16 cellular contexts compared by ENCODE assay signal in the genomic region with DNA sequence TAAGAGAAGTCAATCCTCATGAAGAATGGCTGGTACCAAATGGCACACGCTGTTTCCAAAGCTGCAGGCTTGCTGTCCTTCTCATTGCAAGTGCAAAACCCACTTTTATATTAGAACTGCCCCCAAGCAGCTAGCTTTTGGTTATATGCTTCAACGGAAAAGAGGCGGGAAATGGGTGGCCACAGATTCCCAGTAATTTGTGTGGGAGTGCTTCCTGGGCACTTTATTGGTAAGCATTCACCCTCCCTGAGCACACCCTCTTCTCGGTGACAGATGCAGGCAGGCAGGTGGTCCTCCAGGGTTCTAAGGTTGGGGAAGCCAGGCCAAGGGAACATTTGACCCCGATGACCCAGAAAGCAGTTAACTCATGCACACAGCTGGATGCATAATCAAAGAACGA. TPM values are rescaled to one million over a fixed set of nuclear protein-coding genes. Genes with fewer than 3 reads are reported as not detected.
DNase-seq lines count a peak whose midpoint lies in the region; ATAC-seq and TF ChIP-seq lines count a peak whose summit lies in the region.
"Had no signal": no experiment of that assay in that cellular context is flagged by ENCODE, and none has a peak within 500 bp of the region (broad histone marks: within the 10 kb centered on the region; RNA-seq: fewer than 3 reads in every experiment).

No MANE protein-coding gene starts in this region.

- H3K4me1 ChIP-seq in CD4-positive, alpha-beta memory T cell (ENCODE audit: insufficient read depth, low read length): peaks cover 83% of the 10 kb centered on the region
- peaks cover 39 to 78% of the 10 kb centered on the region in 2 donors for H3K4me1 ChIP-seq in naive thymus-derived CD4-positive, alpha-beta T cell (ENCODE audit: control insufficient read depth in 2 of 2, insufficient read depth in 2 of 2, low read length in 2 of 2)
- no peaks in the 10 kb centered on the region for H3K4me1 ChIP-seq in psoas muscle

- H3K27ac Mint-ChIP-seq in activated CD8-positive, alpha-beta memory T cell treated with anti-CD3 and anti-CD28 coated beads, Interleukin-2, amount 10 ng/mL, durations not matched to agents 7 days and 5 days: peak overlapping the region; percentile 96
- peak overlapping the region; percentile 40 to 90 (median 65) for H3K27ac Mint-ChIP-seq in CD4-positive, alpha-beta memory T cell
- peak overlapping the region; percentile 78 for H3K27ac Mint-ChIP-seq in activated T-helper 2 cell treated with anti-CD3 and anti-CD28 coated beads, Interferon-gamma antibody, Interleukin-2, Interleukin-4, amounts not matched to agents 10 μg/mL and 5 μg/mL and 100 μg/mL, durations not matched to agents 14 hours and 24 hours and 36 hours
- H3K27ac Mint-ChIP-seq in naive thymus-derived CD4-positive, alpha-beta T cell: peak overlapping the region in 2 of 9 donors; percentile 38 to 46
- H3K27ac Mint-ChIP-seq: HFFc6 had no signal

- peak overlapping the region in 1 of 2 donors; percentile 30 for H3K4me3 ChIP-seq in CD4-positive, alpha-beta memory T cell (ENCODE audit: low read length in 2 of 2)
- H3K4me3 ChIP-seq in naive thymus-derived CD4-positive, alpha-beta T cell (ENCODE audit: low read length): peak overlapping the region; percentile 28
- no peak overlapping the region for H3K4me3 ChIP-seq in psoas muscle

- WGBS in psoas muscle, 3 donors: 77 to 92% (median 80%) methylated on average over 6 of the region's 6 CpGs

- CTCF ChIA-PET in activated CD8-positive, alpha-beta memory T cell treated with anti-CD3 and anti-CD28 coated beads, Interleukin-2, amount 10 ng/mL, durations not matched to agents 7 days and 5 days (lab: Charles Lee): interaction anchor here (0.7 to 5.9 kb wide), 7 partner anchors 11 to 135 kb away, joined by 3 to 27 read pairs (median 5); no protein-coding TSS in a partner anchor
- CTCF ChIA-PET in CD4-positive, alpha-beta memory T cell (lab: Charles Lee; ENCODE audit: partially characterized antibody): interaction anchor here (1.3 to 3.1 kb wide), 2 partner anchors 21 to 108 kb away, joined by 3 to 14 read pairs; no protein-coding TSS in a partner anchor
- CTCF ChIA-PET in naive thymus-derived CD4-positive, alpha-beta T cell (lab: Charles Lee): no interaction called here

- peaks cover 23% of the 10 kb centered on the region for H3K36me3 Mint-ChIP-seq in activated CD8-positive, alpha-beta memory T cell treated with anti-CD3 and anti-CD28 coated beads, Interleukin-2, amount 10 ng/mL, durations not matched to agents 7 days and 5 days
- H3K36me3 Mint-ChIP-seq in CD4-positive, alpha-beta memory T cell: peaks cover 0 to 4% of the 10 kb centered on the region in 2 donors
- peaks cover 19% of the 10 kb centered on the region for H3K36me3 Mint-ChIP-seq in activated T-helper 2 cell treated with anti-CD3 and anti-CD28 coated beads, Interferon-gamma antibody, Interleukin-2, Interleukin-4, amounts not matched to agents 10 μg/mL and 5 μg/mL and 100 μg/mL, durations not matched to agents 14 hours and 24 hours and 36 hours (ENCODE audit: low read depth)
- peaks cover 0 to 13% (median 0%) of the 10 kb centered on the region in 5 donors for H3K36me3 Mint-ChIP-seq in naive thymus-derived CD4-positive, alpha-beta T cell

- no peak for TF ChIP-seq CTCF in psoas muscle (IDR thresholded peaks at IDR 0.05)

- H3K27me3 ChIP-seq in CD4-positive, alpha-beta memory T cell (ENCODE audit: insufficient read depth, low read length): no peaks in the 10 kb centered on the region
- H3K27me3 ChIP-seq in naive thymus-derived CD4-positive, alpha-beta T cell (ENCODE audit: control insufficient read depth in 2 of 2, insufficient read depth in 2 of 2, low read length in 2 of 2): no peaks in the 10 kb centered on the region
- H3K27me3 ChIP-seq in psoas muscle (ENCODE audit: insufficient read depth in 3 of 3, low read length in 2 of 3): no peaks in the 10 kb centered on the region

- H3K4me1 Mint-ChIP-seq in activated CD8-positive, alpha-beta memory T cell treated with anti-CD3 and anti-CD28 coated beads, Interleukin-2, amount 10 ng/mL, durations not matched to agents 7 days and 5 days: peaks cover 94% of the 10 kb centered on the region
- peaks cover 64 to 98% (median 78%) of the 10 kb centered on the region in 4 donors for H3K4me1 Mint-ChIP-seq in CD4-positive, alpha-beta memory T cell
- H3K4me1 Mint-ChIP-seq in activated T-helper 2 cell treated with anti-CD3 and anti-CD28 coated beads, Interferon-gamma antibody, Interleukin-2, Interleukin-4, amounts not matched to agents 10 μg/mL and 5 μg/mL and 100 μg/mL, durations not matched to agents 14 hours and 24 hours and 36 hours (ENCODE audit: low read depth): peaks cover 89% of the 10 kb centered on the region
- H3K4me1 Mint-ChIP-seq in naive thymus-derived CD4-positive, alpha-beta T cell: peaks cover 41 to 88% (median 61%) of the 10 kb centered on the region in 7 donors

- no peak overlapping the region for H3K4me3 Mint-ChIP-seq in activated CD8-positive, alpha-beta memory T cell treated with anti-CD3 and anti-CD28 coated beads, Interleukin-2, amount 10 ng/mL, durations not matched to agents 7 days and 5 days
- peak overlapping the region in 5 of 8 donors; percentile 68 to 86 (median 78) for H3K4me3 Mint-ChIP-seq in CD4-positive, alpha-beta memory T cell
- no peak overlapping the region for H3K4me3 Mint-ChIP-seq in activated T-helper 2 cell treated with anti-CD3 and anti-CD28 coated beads, Interferon-gamma antibody, Interleukin-2, Interleukin-4, amounts not matched to agents 10 μg/mL and 5 μg/mL and 100 μg/mL, durations not matched to agents 14 hours and 24 hours and 36 hours (ENCODE audit: low read depth)
- H3K4me3 Mint-ChIP-seq in naive thymus-derived CD4-positive, alpha-beta T cell: no peak overlapping the region
- H3K4me3 Mint-ChIP-seq: HFFc6 had no signal

- no peak for ATAC-seq in activated CD8-positive, alpha-beta memory T cell treated with anti-CD3 and anti-CD28 coated beads, Interleukin-2, amount 10 ng/mL, durations not matched to agents 7 days and 5 days
- no peak for ATAC-seq in naive thymus-derived CD4-positive, alpha-beta T cell
- ATAC-seq in psoas muscle: no peak
- no peak for ATAC-seq in HG03565 (IDR thresholded peaks at IDR 0.05; ENCODE audit: unreplicated experiment)

- H3K27ac ChIP-seq in CD4-positive, alpha-beta memory T cell (ENCODE audit: low read depth, low read length): peak overlapping the region; percentile 41
- no peak overlapping the region for H3K27ac ChIP-seq in naive thymus-derived CD4-positive, alpha-beta T cell (ENCODE audit: low read depth, low read length)
- no peak overlapping the region for H3K27ac ChIP-seq in psoas muscle

- no peaks in the 10 kb centered on the region for H3K27me3 Mint-ChIP-seq in activated CD8-positive, alpha-beta memory T cell treated with anti-CD3 and anti-CD28 coated beads, Interleukin-2, amount 10 ng/mL, durations not matched to agents 7 days and 5 days
- H3K27me3 Mint-ChIP-seq in CD4-positive, alpha-beta memory T cell: peaks cover 0 to 2% of the 10 kb centered on the region in 2 donors
- no peaks in the 10 kb centered on the region for H3K27me3 Mint-ChIP-seq in activated T-helper 2 cell treated with anti-CD3 and anti-CD28 coated beads, Interferon-gamma antibody, Interleukin-2, Interleukin-4, amounts not matched to agents 10 μg/mL and 5 μg/mL and 100 μg/mL, durations not matched to agents 14 hours and 24 hours and 36 hours (ENCODE audit: low read depth)
- H3K27me3 Mint-ChIP-seq in naive thymus-derived CD4-positive, alpha-beta T cell: peaks cover 0 to 5% (median 0%) of the 10 kb centered on the region in 5 donors

- H3K9me3 ChIP-seq in CD4-positive, alpha-beta memory T cell (ENCODE audit: control insufficient read depth in 1 of 2, low read length in 2 of 2): no peaks in the 10 kb centered on the region
- H3K9me3 ChIP-seq in naive thymus-derived CD4-positive, alpha-beta T cell (ENCODE audit: control insufficient read depth in 2 of 3, low read length in 3 of 3): no peaks in the 10 kb centered on the region
- no peaks in the 10 kb centered on the region for H3K9me3 ChIP-seq in psoas muscle

- DNase-seq in activated CD8-positive, alpha-beta memory T cell treated with anti-CD3 and anti-CD28 coated beads, Interleukin-2, amount 10 ng/mL, durations not matched to agents 7 days and 5 days: no peak
- DNase-seq in activated CD8-positive, alpha-beta memory T cell treated with anti-CD3 and anti-CD28 coated beads, Interleukin-2, amount 50 U/mL, for 48 hours: no peak
- DNase-seq in CD4-positive, alpha-beta memory T cell: no peak
- DNase-seq in activated T-helper 2 cell treated with anti-CD3 and anti-CD28 coated beads, Interferon-gamma antibody, Interleukin-2, Interleukin-4, amounts not matched to agents 10 μg/mL and 5 μg/mL and 100 μg/mL, durations not matched to agents 14 hours and 24 hours and 36 hours (ENCODE audit: low spot score): no peak
- no peak for DNase-seq in naive thymus-derived CD4-positive, alpha-beta T cell
- no peak for DNase-seq in dermis blood vessel endothelial cell
- no peak for DNase-seq in psoas muscle
- DNase-seq: GF-D8, HFFc6, KBM-7, NCI-H1048, NCI-H2107, NCI-H345, NCI-H69 had no signal

- intact Hi-C loops in CD4-positive, alpha-beta memory T cell (cut with micrococcal nuclease): loop anchor here (5.0 kb wide), 1 partner anchor 47 kb away; no protein-coding TSS in a partner anchor
- intact Hi-C loops in activated T-helper 2 cell treated with anti-CD3 and anti-CD28 coated beads, Interferon-gamma antibody, Interleukin-2, Interleukin-4, amounts not matched to agents 10 μg/mL and 5 μg/mL and 100 μg/mL, durations not matched to agents 14 hours and 24 hours and 36 hours (cut with micrococcal nuclease): no loop called here
- intact Hi-C loops in naive thymus-derived CD4-positive, alpha-beta T cell (cut with micrococcal nuclease): loop anchor here in 1 of 2 donors (5.0 kb wide), 1 partner anchor 47 kb away; no protein-coding TSS in a partner anchor
- intact Hi-C loops in psoas muscle (cut with DNase I): no loop called here

- POLR2A ChIA-PET in CD4-positive, alpha-beta memory T cell (lab: Charles Lee; ENCODE audit: partially characterized antibody): interaction anchor here (1.2 to 11.1 kb wide), 7 partner anchors 10 to 119 kb away, joined by 3 to 178 read pairs (median 5); no protein-coding TSS in a partner anchor
- POLR2A ChIA-PET in naive thymus-derived CD4-positive, alpha-beta T cell (lab: Charles Lee): interaction anchor here (1.0 kb wide), 1 partner anchor 9 kb away, joined by 3 read pairs; no protein-coding TSS in a partner anchor

- H3K36me3 ChIP-seq in CD4-positive, alpha-beta memory T cell (ENCODE audit: insufficient read depth, low read length): no peaks in the 10 kb centered on the region
- H3K36me3 ChIP-seq in naive thymus-derived CD4-positive, alpha-beta T cell (ENCODE audit: control insufficient read depth in 2 of 3, insufficient read depth in 3 of 3, low read length in 3 of 3): no peaks in the 10 kb centered on the region
- H3K36me3 ChIP-seq in psoas muscle (ENCODE audit: insufficient read depth in 1 of 2, low read depth in 1 of 2): no peaks in the 10 kb centered on the region

- no peaks in the 10 kb centered on the region for H3K9me3 Mint-ChIP-seq in activated CD8-positive, alpha-beta memory T cell treated with anti-CD3 and anti-CD28 coated beads, Interleukin-2, amount 10 ng/mL, durations not matched to agents 7 days and 5 days (ENCODE audit: low read depth)
- H3K9me3 Mint-ChIP-seq in CD4-positive, alpha-beta memory T cell: peaks cover 0 to 2% (median 0%) of the 10 kb centered on the region in 8 donors
- peaks cover 5% of the 10 kb centered on the region for H3K9me3 Mint-ChIP-seq in activated T-helper 2 cell treated with anti-CD3 and anti-CD28 coated beads, Interferon-gamma antibody, Interleukin-2, Interleukin-4, amounts not matched to agents 10 μg/mL and 5 μg/mL and 100 μg/mL, durations not matched to agents 14 hours and 24 hours and 36 hours
- peaks cover 0 to 3% (median 0%) of the 10 kb centered on the region in 11 donors for H3K9me3 Mint-ChIP-seq in naive thymus-derived CD4-positive, alpha-beta T cell
- H3K9me3 Mint-ChIP-seq: HFFc6 had no signal

RNA-seq across cellular contexts. Expression of a gene that starts 29.1 kb away (rescaled TPM):
- total RNA-seq in activated CD8-positive, alpha-beta memory T cell treated with anti-CD3 and anti-CD28 coated beads, Interleukin-2, amount 10 ng/mL, durations not matched to agents 7 days and 5 days: 100 to 1,000 TPM in 1 of 2 experiments, 10 to 100 TPM in 1; 97.1 to 132 TPM
- 10 to 100 TPM; 33.4 to 34.0 TPM for total RNA-seq in CD4-positive, alpha-beta memory T cell
- polyA plus RNA-seq in CD4-positive, alpha-beta memory T cell: 10 to 100 TPM; 45.4 to 97.0 TPM
- total RNA-seq in activated T-helper 2 cell treated with anti-CD3 and anti-CD28 coated beads, Interferon-gamma antibody, Interleukin-2, Interleukin-4, amounts not matched to agents 10 μg/mL and 5 μg/mL and 100 μg/mL, durations not matched to agents 14 hours and 24 hours and 36 hours: 49.1 and 52.3 TPM in 2 replicates
- 10 to 100 TPM in 3 of 5 experiments, 1 to 10 TPM in 2; 2.0 to 64.1 (median 22.6) TPM for total RNA-seq in naive thymus-derived CD4-positive, alpha-beta T cell
- 1 to 10 TPM; 2.9 to 5.6 TPM for polyA plus RNA-seq in naive thymus-derived CD4-positive, alpha-beta T cell
- 1.4 and 9.5 TPM in 2 replicates for total RNA-seq in dermis blood vessel endothelial cell
- 1 to 10 TPM; 1.3 to 2.0 (median 1.7) TPM for total RNA-seq in psoas muscle
- under 1 TPM; 0.33 to 0.72 (median 0.36) TPM for polyA plus RNA-seq in psoas muscle
- total RNA-seq: A673 had no signal

Comparison
In these comparisons a context has a peak if more than half of its experiments do, and no peak if none do; other contexts are left out.
1. H3K4me3 Mint-ChIP-seq: peak in CD4-positive, alpha-beta memory T cell (5 of 8); none in activated CD8-positive, alpha-beta memory T cell treated with anti-CD3 and anti-CD28 coated beads, Interleukin-2, amount 10 ng/mL, durations not matched to agents 7 days and 5 days (single experiment), activated T-helper 2 cell treated with anti-CD3 and anti-CD28 coated beads, Interferon-gamma antibody, Interleukin-2, Interleukin-4, amounts not matched to agents 10 μg/mL and 5 μg/mL and 100 μg/mL, durations not matched to agents 14 hours and 24 hours and 36 hours (single experiment) and naive thymus-derived CD4-positive, alpha-beta T cell (0 of 10).